15 cellular contexts compared by ENCODE assay signal in genomic region chr3:99909714-99910508, GRCh38.
A peak's percentile ranks its signal among the peaks of the same experiment; 100 is the strongest.
DNase-seq lines count a peak whose midpoint lies in the region; ATAC-seq and TF ChIP-seq lines count a peak whose summit lies in the region.
"Had no signal": no experiment of that assay in that cellular context is flagged by ENCODE, and none has a peak within 500 bp of the region (broad histone marks: within the 10 kb centered on the region; RNA-seq: fewer than 3 reads in every experiment).

No MANE protein-coding gene starts in this region.

- ATAC-seq in lung (ENCODE audit: insufficient read depth, low FRiP score) = peak; percentile 41
- ATAC-seq in activated CD8-positive, alpha-beta T cell treated with anti-CD3 and anti-CD28 coated beads, Interleukin-2, amount 10 ng/mL, durations not matched to agents 7 days and 5 days = no peak

- CTCF ChIA-PET in activated CD8-positive, alpha-beta T cell treated with anti-CD3 and anti-CD28 coated beads, Interleukin-2, amount 10 ng/mL, durations not matched to agents 7 days and 5 days (lab: Charles Lee) = interaction anchor here (0.6 to 1.3 kb wide), 3 partner anchors 9 to 78 kb away, joined by 3 read pairs; no protein-coding TSS in a partner anchor

- intact Hi-C loops in esophagus squamous epithelium (cut with DNase I) = no loop called here

- H3K36me3 ChIP-seq in lung (ENCODE audit: control insufficient read depth in 2 of 2, insufficient read depth in 2 of 2, low read length in 2 of 2) = no peaks in the 10 kb centered on the region
- H3K36me3 ChIP-seq in esophagus squamous epithelium = no peaks in the 10 kb centered on the region
- H3K36me3 ChIP-seq: ascending aorta, prostate gland, thyroid gland had no signal

- no peak overlapping the region for H3K27ac ChIP-seq in lung (ENCODE audit: low read depth in 1 of 2, low read length in 1 of 2)
- H3K27ac ChIP-seq in esophagus squamous epithelium = peak overlapping the region in 1 of 4 donors; percentile 15
- H3K27ac ChIP-seq: BLaER1 treated with 17β-estradiol and CSF1 and Interleukin-3, amounts not matched to agents 10 nM and 100 nM; prostate gland; thyroid gland had no signal

- H3K27ac Mint-ChIP-seq in activated CD8-positive, alpha-beta T cell treated with anti-CD3 and anti-CD28 coated beads, Interleukin-2, amount 10 ng/mL, durations not matched to agents 7 days and 5 days = no peak overlapping the region
- H3K27ac Mint-ChIP-seq: memory B cell had no signal

- no peaks in the 10 kb centered on the region for H3K4me1 Mint-ChIP-seq in activated CD8-positive, alpha-beta T cell treated with anti-CD3 and anti-CD28 coated beads, Interleukin-2, amount 10 ng/mL, durations not matched to agents 7 days and 5 days (ENCODE audit: low read depth)

- no peaks in the 10 kb centered on the region for H3K27me3 ChIP-seq in lung (ENCODE audit: control insufficient read depth, insufficient read depth)
- H3K27me3 ChIP-seq in esophagus squamous epithelium = no peaks in the 10 kb centered on the region
- H3K27me3 ChIP-seq: ascending aorta; BLaER1 treated with 17β-estradiol and CSF1 and Interleukin-3, amounts not matched to agents 10 nM and 100 nM; thyroid gland had no signal

- POLR2A ChIA-PET in activated CD8-positive, alpha-beta T cell treated with anti-CD3 and anti-CD28 coated beads, Interleukin-2, amount 10 ng/mL, durations not matched to agents 7 days and 5 days (lab: Charles Lee) = no interaction called here

- H3K9me3 ChIP-seq in lung (ENCODE audit: control insufficient read depth in 2 of 2, insufficient read depth in 1 of 2, low read length in 1 of 2) (peaks cover 0 to 2% of the 10 kb centered on the region in 2 donors), esophagus squamous epithelium (no peaks in the 10 kb centered on the region)
- H3K9me3 ChIP-seq: ascending aorta, prostate gland, thyroid gland had no signal

- H3K4me1 ChIP-seq in lung (ENCODE audit: control insufficient read depth in 2 of 2, insufficient read depth in 2 of 2, low read length in 2 of 2) = no peaks in the 10 kb centered on the region
- peaks cover 0 to 19% (median 12%) of the 10 kb centered on the region in 3 donors for H3K4me1 ChIP-seq in esophagus squamous epithelium
- H3K4me1 ChIP-seq: BLaER1 treated with 17β-estradiol and CSF1 and Interleukin-3, amounts not matched to agents 10 nM and 100 nM; prostate gland; thyroid gland had no signal

- H3K9me3 Mint-ChIP-seq in activated CD8-positive, alpha-beta T cell treated with anti-CD3 and anti-CD28 coated beads, Interleukin-2, amount 10 ng/mL, durations not matched to agents 7 days and 5 days (ENCODE audit: insufficient read depth) = no peaks in the 10 kb centered on the region
- H3K9me3 Mint-ChIP-seq: memory B cell had no signal

- no peak overlapping the region for H3K4me3 Mint-ChIP-seq in activated CD8-positive, alpha-beta T cell treated with anti-CD3 and anti-CD28 coated beads, Interleukin-2, amount 10 ng/mL, durations not matched to agents 7 days and 5 days
- H3K4me3 Mint-ChIP-seq: memory B cell had no signal

- no peaks in the 10 kb centered on the region for H3K36me3 Mint-ChIP-seq in activated CD8-positive, alpha-beta T cell treated with anti-CD3 and anti-CD28 coated beads, Interleukin-2, amount 10 ng/mL, durations not matched to agents 7 days and 5 days (ENCODE audit: low read depth)

- DNase-seq in ELR (ENCODE audit: low read depth) (peak; percentile 88), NCI-H446 treated with DMSO at 0.1 percent for 48 hours (lab: John Stamatoyannopoulos, UW) (peak; percentile 67), dermis blood vessel endothelial cell (peak; percentile 41), lung (ENCODE audit: low spot score) (no peak), esophagus squamous epithelium (lab: John Stamatoyannopoulos, UW) (no peak), COR-L47 (lab: John Stamatoyannopoulos, UW) (no peak), germinal center (ENCODE audit: low spot score) (no peak)
- no peak for DNase-seq in activated CD8-positive, alpha-beta T cell treated with anti-CD3 and anti-CD28 coated beads, Interleukin-2, amount 10 ng/mL, durations not matched to agents 7 days and 5 days
- DNase-seq: activated T-cell treated with anti-CD3 and anti-CD28 coated beads for 4 hours, NCI-H774, thyroid gland had no signal

- TF ChIP-seq CTCF in lung (IDR thresholded peaks at IDR 0.05; ENCODE audit: control extremely low read depth, extremely low read depth) = no peak
- TF ChIP-seq CTCF in esophagus squamous epithelium (IDR thresholded peaks at IDR 0.05) = no peak

- no peaks in the 10 kb centered on the region for H3K27me3 Mint-ChIP-seq in activated CD8-positive, alpha-beta T cell treated with anti-CD3 and anti-CD28 coated beads, Interleukin-2, amount 10 ng/mL, durations not matched to agents 7 days and 5 days (ENCODE audit: low read depth)
- H3K27me3 Mint-ChIP-seq: memory B cell had no signal

- TF ChIP-seq POLR2A in esophagus squamous epithelium (IDR thresholded peaks at IDR 0.05) = no peak

- 82 to 86% methylated on average over 3 of the region's 3 CpGs for WGBS in lung, 2 donors
- 38 to 41% methylated on average over 3 of the region's 3 CpGs for WGBS in esophagus squamous epithelium, 2 donors

- H3K4me3 ChIP-seq in lung (no peak overlapping the region), esophagus squamous epithelium (no peak overlapping the region)
- H3K4me3 ChIP-seq: ascending aorta; BLaER1 treated with 17β-estradiol and CSF1 and Interleukin-3, amounts not matched to agents 10 nM and 100 nM; prostate gland; thyroid gland had no signal

Comparison
In these comparisons a context has a peak if more than half of its experiments do, and no peak if none do; other contexts are left out.
1. DNase-seq: peak in ELR (single experiment), NCI-H446 treated with DMSO at 0.1 percent for 48 hours (single experiment) and dermis blood vessel endothelial cell (single experiment); none in lung (single experiment), esophagus squamous epithelium (single experiment), COR-L47 (single experiment), activated CD8-positive, alpha-beta T cell treated with anti-CD3 and anti-CD28 coated beads, Interleukin-2, amount 10 ng/mL, durations not matched to agents 7 days and 5 days (single experiment) and germinal center (single experiment).